In genomic region chr2:218859556-218859993, GRCh38 we compare ENCODE assay signal across 8 cellular contexts. TPM values are rescaled to one million over a fixed set of nuclear protein-coding genes. Genes with fewer than 3 reads are reported as not detected.
DNase-seq lines count a peak whose midpoint lies in the region; ATAC-seq and TF ChIP-seq lines count a peak whose summit lies in the region.

Gene WNT6, plus strand, starts transcription at chr2:218859805. Its CDS starts 233 bp downstream, at chr2:218860038.

- H3K27ac ChIP-seq in SJCRH30 (no peak within 1 kb of the TSS), left ventricle myocardium inferior (replicated peaks) (peak within 1 kb of the TSS; percentile 63)

- H3K4me1 ChIP-seq in SJCRH30 (peaks cover 31% of the 10 kb centered on the region), left ventricle myocardium inferior (peaks cover 29% of the 10 kb centered on the region)

- H3K27me3 ChIP-seq in SJCRH30 (peaks cover 12% of the 10 kb centered on the region; the same call in 1 of the 2 replicates), left ventricle myocardium inferior (ENCODE audit: low read depth) (peaks cover 98% of the 10 kb centered on the region)

- peak within 1 kb of the TSS; percentile 49 for H3K4me3 ChIP-seq in SJCRH30
- peak within 1 kb of the TSS; percentile 65 for H3K4me3 ChIP-seq in left ventricle myocardium inferior

- ATAC-seq in sciatic nerve (no peak), GM21515 (IDR thresholded peaks at IDR 0.05; ENCODE audit: unreplicated experiment) (no peak), GM19463 (IDR thresholded peaks at IDR 0.05; ENCODE audit: unreplicated experiment) (no peak), HG02571 (IDR thresholded peaks at IDR 0.05; ENCODE audit: unreplicated experiment) (no peak)

- intact Hi-C loops in left ventricle myocardium inferior (cut with micrococcal nuclease), result no loop called here
- intact Hi-C loops in sciatic nerve (cut with DNase I), result no loop called here

- H3K36me3 ChIP-seq in SJCRH30 (no peaks in the 10 kb centered on the region), left ventricle myocardium inferior (no peaks in the 10 kb centered on the region)

- TF ChIP-seq CTCF in left ventricle myocardium inferior (IDR thresholded peaks at IDR 0.05; ENCODE audit: borderline replicate concordance), result no peak

- no peaks in the 10 kb centered on the region for H3K9me3 ChIP-seq in SJCRH30 (replicated peaks)
- H3K9me3 ChIP-seq in left ventricle myocardium inferior (replicated peaks), result no peaks in the 10 kb centered on the region

- DNase-seq in GM03348 (ENCODE audit: low spot score) (peak; percentile 58), SJCRH30 (peak in 1 of 2 experiments; percentile 29), left ventricle myocardium inferior (no peak), sciatic nerve (ENCODE audit: low spot score) (peak; percentile 63)
- no peak for DNase-seq in effector CD8-positive, alpha-beta T cell (lab: John Stamatoyannopoulos, UW)

RNA-seq across cellular contexts. Expression of gene WNT6, which starts in this region (rescaled TPM):
- 0.08 and 0.10 TPM in 2 replicates for total RNA-seq in SJCRH30 (2014; rRNA removed; shearing (Covaris generic))
- 1.0 TPM for total RNA-seq in left ventricle myocardium inferior
- 23.3 TPM for total RNA-seq in sciatic nerve

Comparison
In these comparisons a context has a peak if more than half of its experiments do, and no peak if none do; other contexts are left out.
1. RNA of gene WNT6 (total RNA-seq): 23.3 TPM in sciatic nerve (single experiment); 1.0 TPM in left ventricle myocardium inferior (single experiment) and 0.08 to 0.10 TPM in SJCRH30; every median in the first group is over 10 times any median in the second.
2. DNase-seq: peak in GM03348 (single experiment) and sciatic nerve (single experiment); none in left ventricle myocardium inferior (single experiment) and effector CD8-positive, alpha-beta T cell (single experiment).